9 cellular contexts compared by ENCODE assay signal in genomic region chr18:59961086-59961485, GRCh38.
A peak's percentile ranks its signal among the peaks of the same experiment; 100 is the strongest.
DNase-seq lines count a peak whose midpoint lies in the region; ATAC-seq and TF ChIP-seq lines count a peak whose summit lies in the region.
"Had no signal": no experiment of that assay in that cellular context is flagged by ENCODE, and none has a peak within 500 bp of the region (broad histone marks: within the 10 kb centered on the region; RNA-seq: fewer than 3 reads in every experiment).

No MANE protein-coding gene starts in this region.

- no peak for TF ChIP-seq CTCF in GM10248 (IDR thresholded peaks at IDR 0.05; ENCODE audit: control extremely low read depth, extremely low read depth, low read depth, missing control alignments)
- TF ChIP-seq CTCF in WERI-Rb-1 (IDR thresholded peaks at IDR 0.05; ENCODE audit: low read depth, low read length) = no peak

- POLR2A ChIA-PET in GM10248 (lab: Yijun Ruan, JAX) = interaction anchor here (1.2 kb wide), 1 partner anchor 41 kb away, joined by 3 read pairs; no protein-coding TSS in a partner anchor

- H3K27ac ChIP-seq in WERI-Rb-1 = no peak overlapping the region
- H3K27ac ChIP-seq: C4-2B had no signal

- ATAC-seq in GM21360 (IDR thresholded peaks at IDR 0.05; ENCODE audit: unreplicated experiment) (peak; percentile 81), HG03159 (IDR thresholded peaks at IDR 0.05; ENCODE audit: unreplicated experiment) (peak; percentile 91)

- no peaks in the 10 kb centered on the region for H3K27me3 ChIP-seq in WERI-Rb-1 (ENCODE audit: insufficient read depth, low read depth, severe bottlenecking)

- H3K4me3 ChIP-seq in WERI-Rb-1 (ENCODE audit: low read depth, low read length) = no peak overlapping the region

- CTCF ChIA-PET in GM10248 (lab: Yijun Ruan, JAX) = interaction anchor here (0.9 to 5.1 kb wide), 4 partner anchors 7 to 124 kb away, joined by 4 to 26 read pairs (median 5); no protein-coding TSS in a partner anchor

- no peaks in the 10 kb centered on the region for H3K36me3 ChIP-seq in WERI-Rb-1

- peaks cover 2% of the 10 kb centered on the region for H3K9me3 ChIP-seq in WERI-Rb-1 (ENCODE audit: severe bottlenecking)

- peak; percentile 64 for DNase-seq in GM10248 (ENCODE audit: extremely low spot score)
- DNase-seq in RPMI8226 = peak; percentile 67
- DNase-seq in stimulated activated CD4-positive, alpha-beta T cell treated with anti-CD3 and anti-CD28 coated beads, Interleukin-4, amount 100 ng/mL, for 4 hours = no peak
- no peak for DNase-seq in foreskin melanocyte
- DNase-seq in WERI-Rb-1 = no peak
- no peak for DNase-seq in T1000 (lab: John Stamatoyannopoulos, UW)

Comparison
In these comparisons a context has a peak if more than half of its experiments do, and no peak if none do; other contexts are left out.
1. DNase-seq: peak in GM10248 (single experiment) and RPMI8226 (single experiment); none in stimulated activated CD4-positive, alpha-beta T cell treated with anti-CD3 and anti-CD28 coated beads, Interleukin-4, amount 100 ng/mL, for 4 hours (0 of 2), foreskin melanocyte (single experiment), WERI-Rb-1 (single experiment) and T1000 (single experiment).